Comparison of ENCODE assay signal across 8 cellular contexts in genomic region chr14:92728781-92729364, GRCh38. TPM values are rescaled to one million over a fixed set of nuclear protein-coding genes. Genes with fewer than 3 reads are reported as not detected.
DNase-seq lines count a peak whose midpoint lies in the region; ATAC-seq lines count a peak whose summit lies in the region.

No MANE protein-coding gene starts in this region.

- DNase-seq in activated effector memory CD4-positive, alpha-beta T cell treated with anti-CD3 and anti-CD28 coated beads, Interleukin-2, amount 50 U/mL, for 16 hours: peak; percentile 68
- no peak for DNase-seq in activated effector memory CD4-positive, alpha-beta T cell treated with Interleukin-2 at 50 U/mL for 16 hours
- DNase-seq in activated T-cell treated with anti-CD3 and anti-CD28 coated beads, Interleukin-2, amount 50 U/mL, for 24 hours: peak; percentile 47
- peak; percentile 58 for DNase-seq in posterior vena cava (ENCODE audit: low spot score)
- DNase-seq in SIG-M5 (lab: John Stamatoyannopoulos, UW): no peak
- DNase-seq in cerebellar nuclear complex (lab: John Stamatoyannopoulos, UW): no peak
- DNase-seq in SKM-1 (lab: John Stamatoyannopoulos, UW; ENCODE audit: unreplicated experiment): no peak

- peaks cover 18% of the 10 kb centered on the region for H3K36me3 Mint-ChIP-seq in activated T-cell treated with anti-CD3 and anti-CD28 coated beads, Interleukin-2, amount 50 U/mL, for 24 hours (ENCODE audit: low read depth)

- peaks cover 23% of the 10 kb centered on the region for H3K4me1 Mint-ChIP-seq in activated T-cell treated with anti-CD3 and anti-CD28 coated beads, Interleukin-2, amount 50 U/mL, for 24 hours (ENCODE audit: low read depth)

- ATAC-seq in HG03354 (IDR thresholded peaks at IDR 0.05; ENCODE audit: poor library complexity, severe bottlenecking, unreplicated experiment): peak; percentile 66

- H3K9me3 Mint-ChIP-seq in activated T-cell treated with anti-CD3 and anti-CD28 coated beads, Interleukin-2, amount 50 U/mL, for 24 hours: peaks cover 4% of the 10 kb centered on the region

- peak overlapping the region; percentile 69 for H3K27ac Mint-ChIP-seq in activated T-cell treated with anti-CD3 and anti-CD28 coated beads, Interleukin-2, amount 50 U/mL, for 24 hours

- intact Hi-C loops in posterior vena cava (cut with DNase I): no loop called here

- H3K27me3 Mint-ChIP-seq in activated T-cell treated with anti-CD3 and anti-CD28 coated beads, Interleukin-2, amount 50 U/mL, for 24 hours: peaks cover 19% of the 10 kb centered on the region

- no peak overlapping the region for H3K4me3 Mint-ChIP-seq in activated T-cell treated with anti-CD3 and anti-CD28 coated beads, Interleukin-2, amount 50 U/mL, for 24 hours

RNA-seq across cellular contexts. Expression of gene LGMN, which starts 19.6 kb away (rescaled TPM):
- 100 to 1,000 TPM in 1 of 2 donors, 10 to 100 TPM in 1; 71.1 to 105 TPM for total RNA-seq in posterior vena cava

Comparison
In these comparisons a context has a peak if more than half of its experiments do, and no peak if none do; other contexts are left out.
1. DNase-seq: peak in activated effector memory CD4-positive, alpha-beta T cell treated with anti-CD3 and anti-CD28 coated beads, Interleukin-2, amount 50 U/mL, for 16 hours (single experiment), activated T-cell treated with anti-CD3 and anti-CD28 coated beads, Interleukin-2, amount 50 U/mL, for 24 hours (single experiment) and posterior vena cava (single experiment); none in activated effector memory CD4-positive, alpha-beta T cell treated with Interleukin-2 at 50 U/mL for 16 hours (single experiment), SIG-M5 (single experiment), cerebellar nuclear complex (0 of 2) and SKM-1 (single experiment).